ENCODE assay signal across 7 cellular contexts in genomic region chr7:5218564-5219360, GRCh38. TPM values are rescaled to one million over a fixed set of nuclear protein-coding genes. Genes with fewer than 3 reads are reported as not detected.
DNase-seq lines count a peak whose midpoint lies in the region; ATAC-seq lines count a peak whose summit lies in the region.

No MANE protein-coding gene starts in this region.

- H2BK120ac ChIP-seq in neuronal stem cell (ENCODE audit: low read depth, low read length) = no peak overlapping the region

- H3K9me3 Mint-ChIP-seq in activated CD4-positive, alpha-beta T cell treated with anti-CD3 and anti-CD28 coated beads for 36 hours (ENCODE audit: low read depth) = no peaks in the 10 kb centered on the region

- CTCF ChIA-PET in activated CD4-positive, alpha-beta T cell treated with anti-CD3 and anti-CD28 coated beads for 36 hours (lab: Charles Lee) = no interaction called here

- no peak overlapping the region for H3K23ac ChIP-seq in neuronal stem cell (ENCODE audit: low read depth, low read length, poor library complexity)

- peak; percentile 82 for DNase-seq in GM19238 (ENCODE audit: insufficient read length, low spot score)
- DNase-seq in SIG-M5 (lab: John Stamatoyannopoulos, UW) = peak; percentile 80
- peak; percentile 18 for DNase-seq in putamen (ENCODE audit: low spot score)
- no peak for DNase-seq in activated CD4-positive, alpha-beta T cell treated with anti-CD3 and anti-CD28 coated beads for 36 hours
- no peak for DNase-seq in DMS153 treated with DMSO at 0.1 percent for 48 hours (lab: John Stamatoyannopoulos, UW; ENCODE audit: unreplicated experiment)
- DNase-seq in neuronal stem cell (ENCODE audit: low spot score) = no peak

- no CpG with 5 or more reads among the region's 21 CpGs for WGBS in neuronal stem cell (ENCODE audit: extremely low coverage in 2 of 2, insufficient read length in 2 of 2, insufficient replicate concordance in 1 of 2), 2 donors

- H2AK5ac ChIP-seq in neuronal stem cell (ENCODE audit: low read depth, low read length) = no peak overlapping the region

- no peaks in the 10 kb centered on the region for H3K79me1 ChIP-seq in neuronal stem cell (ENCODE audit: low read depth, low read length)

- no peak overlapping the region for H2AFZ ChIP-seq in neuronal stem cell (ENCODE audit: low read length)

- peaks cover 43 to 92% of the 10 kb centered on the region in 2 donors for H3K36me3 ChIP-seq in neuronal stem cell (replicated peaks in 1 of 2; ENCODE audit: control insufficient read depth in 2 of 2, insufficient read depth in 2 of 2, low read length in 2 of 2)

- peaks cover 44% of the 10 kb centered on the region for H3K36me3 Mint-ChIP-seq in activated CD4-positive, alpha-beta T cell treated with anti-CD3 and anti-CD28 coated beads for 36 hours (ENCODE audit: low read depth)

- no peak overlapping the region for H3K14ac ChIP-seq in neuronal stem cell (ENCODE audit: low read length)

- H3K27ac ChIP-seq in neuronal stem cell (replicated peaks; ENCODE audit: low read length) = no peak overlapping the region

- H3K4me3 Mint-ChIP-seq in activated CD4-positive, alpha-beta T cell treated with anti-CD3 and anti-CD28 coated beads for 36 hours = no peak overlapping the region

- H3K27me3 Mint-ChIP-seq in activated CD4-positive, alpha-beta T cell treated with anti-CD3 and anti-CD28 coated beads for 36 hours = no peaks in the 10 kb centered on the region

- no peak overlapping the region for H3K4ac ChIP-seq in neuronal stem cell (ENCODE audit: low read length)

- no peak overlapping the region for H3K4me3 ChIP-seq in neuronal stem cell (ENCODE audit: low read length in 2 of 2)

- H4K8ac ChIP-seq in neuronal stem cell (ENCODE audit: low read depth, low read length) = no peak overlapping the region

- H3K9me3 ChIP-seq in neuronal stem cell (replicated peaks in 1 of 2; ENCODE audit: control insufficient read depth in 2 of 2, insufficient read depth in 1 of 2, low read depth in 1 of 2, low read length in 2 of 2) = no peaks in the 10 kb centered on the region

- H3K27ac Mint-ChIP-seq in activated CD4-positive, alpha-beta T cell treated with anti-CD3 and anti-CD28 coated beads for 36 hours = no peak overlapping the region

- no peak overlapping the region for H2BK12ac ChIP-seq in neuronal stem cell (ENCODE audit: low read length)

- H2BK5ac ChIP-seq in neuronal stem cell (ENCODE audit: low read length) = no peak overlapping the region

- H2BK15ac ChIP-seq in neuronal stem cell (ENCODE audit: low read length) = no peak overlapping the region

- H3K9ac ChIP-seq in neuronal stem cell (ENCODE audit: low read depth, low read length, poor library complexity) = no peak overlapping the region

- H3K4me2 ChIP-seq in neuronal stem cell (ENCODE audit: insufficient read depth, low read length, poor library complexity, severe bottlenecking) = no peak overlapping the region

- H3K18ac ChIP-seq in neuronal stem cell (ENCODE audit: low read length) = no peak overlapping the region

- H4K91ac ChIP-seq in neuronal stem cell (ENCODE audit: low read depth, low read length, poor library complexity) = no peak overlapping the region

- intact Hi-C loops in activated CD4-positive, alpha-beta T cell treated with anti-CD3 and anti-CD28 coated beads for 36 hours (cut with DNase I, micrococcal nuclease) = no loop called here

- peaks cover 0 to 7% of the 10 kb centered on the region in 2 donors for H3K4me1 ChIP-seq in neuronal stem cell (ENCODE audit: control insufficient read depth in 2 of 2, insufficient read depth in 1 of 2, low read depth in 1 of 2, low read length in 2 of 2)

- no peaks in the 10 kb centered on the region for H3K27me3 ChIP-seq in neuronal stem cell (ENCODE audit: control insufficient read depth in 3 of 3, insufficient read depth in 3 of 3, low read depth in 1 of 3, low read length in 3 of 3)

- POLR2A ChIA-PET in activated CD4-positive, alpha-beta T cell treated with anti-CD3 and anti-CD28 coated beads for 36 hours (lab: Charles Lee) = interaction anchor here (0.6 kb wide), 1 partner anchor 429 kb away, joined by 4 read pairs; no protein-coding TSS in a partner anchor

- peak; percentile 94 for ATAC-seq in HG02938 (IDR thresholded peaks at IDR 0.05; ENCODE audit: unreplicated experiment)
- ATAC-seq in activated CD4-positive, alpha-beta T cell treated with anti-CD3 and anti-CD28 coated beads for 36 hours = no peak

- H3K4me1 Mint-ChIP-seq in activated CD4-positive, alpha-beta T cell treated with anti-CD3 and anti-CD28 coated beads for 36 hours = no peaks in the 10 kb centered on the region

RNA-seq across cellular contexts. Expression of gene WIPI2, which starts 28.7 kb away (rescaled TPM):
- 10 to 100 TPM; 44.5 to 45.1 TPM for total RNA-seq in activated CD4-positive, alpha-beta T cell treated with anti-CD3 and anti-CD28 coated beads for 36 hours
- polyA plus RNA-seq in neuronal stem cell (2013, experiment 1 of 2) = 94.0 TPM
- 102 TPM for polyA plus RNA-seq in neuronal stem cell (2013, experiment 2 of 2)

Comparison
In these comparisons a context has a peak if more than half of its experiments do, and no peak if none do; other contexts are left out.
1. DNase-seq: peak in GM19238 (single experiment), SIG-M5 (single experiment) and putamen (single experiment); none in activated CD4-positive, alpha-beta T cell treated with anti-CD3 and anti-CD28 coated beads for 36 hours (single experiment), DMS153 treated with DMSO at 0.1 percent for 48 hours (single experiment) and neuronal stem cell (single experiment).